10 cellular contexts compared by ENCODE assay signal in the genomic region with DNA sequence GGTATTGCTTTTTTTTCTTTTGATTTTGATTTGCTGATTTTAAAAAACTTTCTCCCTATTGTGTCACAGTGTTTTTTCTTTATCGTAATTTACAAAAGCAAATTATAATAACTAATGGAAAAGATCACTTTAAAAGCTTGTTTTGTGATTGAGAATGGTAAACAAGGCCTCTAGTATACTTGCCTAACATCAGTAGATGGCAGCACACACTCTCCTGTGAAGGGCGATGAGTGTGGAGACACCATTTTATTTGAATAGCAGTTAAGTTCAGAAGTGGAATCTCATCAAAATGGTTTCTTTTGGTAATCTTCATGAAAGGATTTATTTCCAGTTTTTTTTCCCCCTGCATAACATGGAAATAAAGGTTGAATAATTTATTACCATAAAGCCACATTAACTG.
DNase-seq lines count a peak whose midpoint lies in the region; ATAC-seq and TF ChIP-seq lines count a peak whose summit lies in the region.
"Had no signal": no experiment of that assay in that cellular context is flagged by ENCODE, and none has a peak within 500 bp of the region (broad histone marks: within the 10 kb centered on the region; RNA-seq: fewer than 3 reads in every experiment).

No MANE protein-coding gene starts in this region.

- no peaks in the 10 kb centered on the region for H3K27me3 Mint-ChIP-seq in nephron (ENCODE audit: low read depth)
- H3K27me3 Mint-ChIP-seq: activated B cell treated with CpG ODN at 0.5 μM for 24 hours had no signal

- H3K27me3 ChIP-seq in thyroid gland: no peaks in the 10 kb centered on the region

- H3K4me3 Mint-ChIP-seq in nephron: no peak overlapping the region
- H3K4me3 Mint-ChIP-seq: activated B cell treated with CpG ODN at 0.5 μM for 24 hours had no signal

- ATAC-seq in HG02885 (IDR thresholded peaks at IDR 0.05; ENCODE audit: poor library complexity, unreplicated experiment) (no peak), HG03565 (IDR thresholded peaks at IDR 0.05; ENCODE audit: unreplicated experiment) (no peak)

- H3K36me3 Mint-ChIP-seq in nephron (ENCODE audit: low read depth): no peaks in the 10 kb centered on the region

- no peaks in the 10 kb centered on the region for H3K36me3 ChIP-seq in thyroid gland

- H3K27ac ChIP-seq in thyroid gland: no peak overlapping the region

- TF ChIP-seq CTCF in GM12865 (IDR thresholded peaks at IDR 0.05; ENCODE audit: insufficient read depth, low read depth, low read length, missing control alignments) (no peak), nephron (IDR thresholded peaks at IDR 0.05; ENCODE audit: unreplicated experiment in 3 of 3) (peak; percentile 47 to 63 (median 52)), thyroid gland (IDR thresholded peaks at IDR 0.05) (no peak)

- WGBS in thyroid gland, 2 donors: 84 to 86% methylated on average over 2 of the region's 2 CpGs

- peak overlapping the region in 2 of 3 experiments; percentile 51 for H3K27ac Mint-ChIP-seq in nephron
- H3K27ac Mint-ChIP-seq: activated B cell treated with CpG ODN at 0.5 μM for 24 hours had no signal

- no peaks in the 10 kb centered on the region for H3K4me1 ChIP-seq in thyroid gland

- no peak for TF ChIP-seq POLR2A in thyroid gland (IDR thresholded peaks at IDR 0.05)

- intact Hi-C loops in thyroid gland (cut with DNase I): no loop called here

- no peaks in the 10 kb centered on the region for H3K9me3 Mint-ChIP-seq in nephron
- H3K9me3 Mint-ChIP-seq: activated B cell treated with CpG ODN at 0.5 μM for 24 hours had no signal

- peak; percentile 31 for DNase-seq in GM12865 (ENCODE audit: low read depth)
- DNase-seq in NCI-H128 (lab: John Stamatoyannopoulos, UW; ENCODE audit: unreplicated experiment): peak; percentile 10
- peak; percentile 11 for DNase-seq in astrocyte of the hippocampus (ENCODE audit: low read depth, low spot score)
- DNase-seq in activated CD4-positive, CD25-positive, alpha-beta regulatory T cell treated with anti-CD3 and anti-CD28 coated beads, Interleukin-2, amount 50 U/mL, for 72 hours: no peak
- no peak for DNase-seq in thyroid gland
- DNase-seq: activated B cell treated with CpG ODN at 0.5 μM for 24 hours, HCEC 1CT had no signal

- no peaks in the 10 kb centered on the region for H3K9me3 ChIP-seq in thyroid gland

- H3K4me3 ChIP-seq in GM12865 (ENCODE audit: low read depth, low read length): no peak overlapping the region
- H3K4me3 ChIP-seq in thyroid gland (replicated peaks in 1 of 3): no peak overlapping the region

- H3K4me1 Mint-ChIP-seq in nephron: peaks cover 16% of the 10 kb centered on the region
- H3K4me1 Mint-ChIP-seq: activated B cell treated with CpG ODN at 0.5 μM for 24 hours had no signal

Comparison
In these comparisons a context has a peak if more than half of its experiments do, and no peak if none do; other contexts are left out.
1. DNase-seq: peak in GM12865 (single experiment), NCI-H128 (single experiment) and astrocyte of the hippocampus (single experiment); none in activated CD4-positive, CD25-positive, alpha-beta regulatory T cell treated with anti-CD3 and anti-CD28 coated beads, Interleukin-2, amount 50 U/mL, for 72 hours (single experiment) and thyroid gland (0 of 2).
2. CTCF ChIP-seq: peak in nephron (3 of 3); none in GM12865 (single experiment) and thyroid gland (0 of 6).